ENCODE assay signal across 1 cellular context in genomic region chr17:81391964-81392908, GRCh38.
TF ChIP-seq lines count a peak whose summit lies in the region.

No MANE protein-coding gene starts in this region.

TF ChIP-seq in IMR-90, 13 proteins besides CTCF, POLR2A, EP300 and RAD21 (continued from another document):
- TF ChIP-seq, protein P1, sequence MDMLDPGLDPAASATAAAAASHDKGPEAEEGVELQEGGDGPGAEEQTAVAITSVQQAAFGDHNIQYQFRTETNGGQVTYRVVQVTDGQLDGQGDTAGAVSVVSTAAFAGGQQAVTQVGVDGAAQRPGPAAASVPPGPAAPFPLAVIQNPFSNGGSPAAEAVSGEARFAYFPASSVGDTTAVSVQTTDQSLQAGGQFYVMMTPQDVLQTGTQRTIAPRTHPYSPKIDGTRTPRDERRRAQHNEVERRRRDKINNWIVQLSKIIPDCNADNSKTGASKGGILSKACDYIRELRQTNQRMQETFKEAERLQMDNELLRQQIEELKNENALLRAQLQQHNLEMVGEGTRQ (IDR thresholded peaks at IDR 0.05; ENCODE audit: low read depth, low read length): no peak
- TF ChIP-seq MXI1 (IDR thresholded peaks at IDR 0.05; ENCODE audit: borderline replicate concordance, low read depth, low read length) (no peak), RFX5 (IDR thresholded peaks at IDR 0.05; ENCODE audit: low read depth, low read length) (no peak)
TF ChIP-seq in IMR-90: peak in this region for 0.
